Comparison of ENCODE assay signal across 25 cellular contexts in genomic region chr3:155392138-155392537, GRCh38.
A peak's percentile ranks its signal among the peaks of the same experiment; 100 is the strongest.
DNase-seq lines count a peak whose midpoint lies in the region; ATAC-seq and TF ChIP-seq lines count a peak whose summit lies in the region.
"Had no signal": no experiment of that assay in that cellular context is flagged by ENCODE, and none has a peak within 500 bp of the region (broad histone marks: within the 10 kb centered on the region; RNA-seq: fewer than 3 reads in every experiment).

No MANE protein-coding gene starts in this region.

- H3K27me3 ChIP-seq in GM23248 (replicated peaks; ENCODE audit: insufficient read depth) (no peaks in the 10 kb centered on the region), PC-3 (ENCODE audit: low read length) (no peaks in the 10 kb centered on the region), heart right ventricle (no peaks in the 10 kb centered on the region), parathyroid adenoma (ENCODE audit: control insufficient read depth, insufficient read depth, low read length) (no peaks in the 10 kb centered on the region)
- H3K27me3 ChIP-seq: dorsolateral prefrontal cortex, right lobe of liver, vagina had no signal

- H3F3A ChIP-seq in GM23248 (ENCODE audit: insufficient read depth) (peaks cover 26% of the 10 kb centered on the region; the same call in 1 of the 2 replicates), PC-3 (ENCODE audit: low read length, unreplicated experiment) (no peaks in the 10 kb centered on the region)

- H3K4me1 ChIP-seq in GM23248 (ENCODE audit: insufficient read depth) = peaks cover 26% of the 10 kb centered on the region
- peaks cover 24% of the 10 kb centered on the region for H3K4me1 ChIP-seq in PC-3 (ENCODE audit: insufficient read depth, low read length)
- peaks cover 0 to 33% (median 10%) of the 10 kb centered on the region in 9 donors for H3K4me1 ChIP-seq in heart right ventricle
- H3K4me1 ChIP-seq in parathyroid adenoma = peaks cover 2% of the 10 kb centered on the region
- H3K4me1 ChIP-seq: right lobe of liver had no signal

- WGBS in GM23248 (ENCODE audit: low coverage in 1 of 2, low lambda C conversion rate in 2 of 2, missing lambda C conversion rate in 2 of 2), 2 experiments = 75 to 86% methylated on average over 1 of the region's 1 CpG
- WGBS in heart right ventricle, 2 donors = 21 to 30% methylated on average over 1 of the region's 1 CpG

- H2AFZ ChIP-seq in GM23248 = no peak overlapping the region
- peak overlapping the region; percentile 16; the same call in 1 of the 2 replicates for H2AFZ ChIP-seq in PC-3 (ENCODE audit: low read length)
- peak overlapping the region; percentile 28 for H2AFZ ChIP-seq in parathyroid adenoma

- DNase-seq in GM23248 (peak; percentile 15), PC-3 (no peak), heart right ventricle (no peak), AG08396 (ENCODE audit: low spot score) (no peak), GDM1 (lab: John Stamatoyannopoulos, UW) (no peak), LoVo (ENCODE audit: low spot score) (no peak)
- DNase-seq: activated CD4-positive, alpha-beta T cell treated with anti-CD3 and anti-CD28 coated beads for 48 hours; activated CD8-positive, alpha-beta memory T cell treated with anti-CD3 and anti-CD28 coated beads for 24 hours; activated gamma-delta T cell; activated T-cell treated with anti-CD3 and anti-CD28 coated beads, Interleukin-2, amount 50 U/mL, for 1 hour; AML-193; CD8-positive, alpha-beta memory T cell; DMS 273 treated with DMSO at 0.1 percent for 48 hours; dorsolateral prefrontal cortex; H7; KBM-7; NCI-H1417 treated with DMSO at 0.1 percent for 48 hours; NCI-H2081 treated with DMSO at 0.1 percent for 48 hours; right lobe of liver; stimulated activated naive CD8-positive, alpha-beta T cell treated with anti-CD3 and anti-CD28 coated beads, Interleukin-15, amount 100 ng/mL, for 72 hours had no signal

- H3K9me2 ChIP-seq in GM23248 (ENCODE audit: insufficient read depth) (no peaks in the 10 kb centered on the region), PC-3 (replicated peaks; ENCODE audit: low read length) (no peaks in the 10 kb centered on the region)

- H3K36me3 ChIP-seq in GM23248 (ENCODE audit: low read depth) = no peaks in the 10 kb centered on the region
- no peaks in the 10 kb centered on the region for H3K36me3 ChIP-seq in PC-3 (ENCODE audit: low read depth, low read length)
- no peaks in the 10 kb centered on the region for H3K36me3 ChIP-seq in heart right ventricle
- H3K36me3 ChIP-seq in parathyroid adenoma (ENCODE audit: control insufficient read depth, insufficient read depth, low read length) = no peaks in the 10 kb centered on the region
- H3K36me3 ChIP-seq: right lobe of liver, vagina had no signal

- no peak for TF ChIP-seq CTCF in PC-3 (conservative IDR thresholded peaks at IDR 0.05; ENCODE audit: low read depth, low read length)
- no peak for TF ChIP-seq CTCF in heart right ventricle (IDR thresholded peaks at IDR 0.05)
- no peak for TF ChIP-seq CTCF in parathyroid adenoma (IDR thresholded peaks at IDR 0.05)

- peak overlapping the region; percentile 96 for H3K27ac ChIP-seq in GM23248
- peak overlapping the region; percentile 51 for H3K27ac ChIP-seq in PC-3 (ENCODE audit: low read length)
- H3K27ac ChIP-seq in heart right ventricle = peak overlapping the region in 8 of 10 donors; percentile 33 to 80 (median 55)
- H3K27ac ChIP-seq in parathyroid adenoma = no peak overlapping the region
- H3K27ac ChIP-seq: right lobe of liver, RWPE1, vagina, VCaP had no signal

- no peaks in the 10 kb centered on the region for H3K79me2 ChIP-seq in GM23248 (ENCODE audit: insufficient read depth)
- no peaks in the 10 kb centered on the region for H3K79me2 ChIP-seq in PC-3 (ENCODE audit: low read length)
- H3K79me2 ChIP-seq in parathyroid adenoma = no peaks in the 10 kb centered on the region

- H3K9ac ChIP-seq in GM23248 = peak overlapping the region; percentile 75
- no peak overlapping the region for H3K9ac ChIP-seq in PC-3 (ENCODE audit: low read length)
- H3K9ac ChIP-seq in parathyroid adenoma = no peak overlapping the region

- in situ Hi-C loops in GM23248 (cut with MboI) = no loop called here

- peak overlapping the region; percentile 47; the same call in 1 of the 2 replicates for H3K4me3 ChIP-seq in GM23248
- no peak overlapping the region for H3K4me3 ChIP-seq in PC-3 (ENCODE audit: low read length)
- no peak overlapping the region for H3K4me3 ChIP-seq in heart right ventricle
- no peak overlapping the region for H3K4me3 ChIP-seq in parathyroid adenoma (ENCODE audit: low read depth, low read length)
- H3K4me3 ChIP-seq: dorsolateral prefrontal cortex, right lobe of liver, vagina had no signal

- no peaks in the 10 kb centered on the region for H3K9me3 ChIP-seq in GM23248 (ENCODE audit: low read depth)
- no peaks in the 10 kb centered on the region for H3K9me3 ChIP-seq in PC-3 (ENCODE audit: low read length)
- peaks cover 0 to 9% (median 0%) of the 10 kb centered on the region in 11 donors for H3K9me3 ChIP-seq in heart right ventricle
- no peaks in the 10 kb centered on the region for H3K9me3 ChIP-seq in parathyroid adenoma (ENCODE audit: control insufficient read depth, low read length)
- H3K9me3 ChIP-seq: right lobe of liver, vagina had no signal

- CTCF ChIA-PET in PC-3 (lab: Charles Lee) = interaction anchor here (0.5 kb wide), 1 partner anchor 144 kb away, joined by 3 read pairs; no protein-coding TSS in a partner anchor

- BruUV-seq in PC-3 (replicated peaks; lab: Mats Ljungman, UMichigan) = no TSS peak

- peak overlapping the region; percentile 67 for H3K4me2 ChIP-seq in GM23248 (ENCODE audit: unreplicated experiment)
- peak overlapping the region; percentile 62 for H3K4me2 ChIP-seq in PC-3 (ENCODE audit: low read length)
- no peak overlapping the region for H3K4me2 ChIP-seq in parathyroid adenoma (ENCODE audit: low read length)

- ATAC-seq in PC-3 (no peak), heart right ventricle (peak in 4 of 8 donors; percentile 9 to 56 (median 38)), HG03460 (IDR thresholded peaks at IDR 0.05; ENCODE audit: unreplicated experiment) (no peak)
- ATAC-seq: right lobe of liver; stimulated activated naive CD8-positive, alpha-beta T cell treated with anti-CD3 and anti-CD28 coated beads, Interleukin-15, amount 100 ng/mL, for 72 hours had no signal

- intact Hi-C loops in PC-3 (cut with micrococcal nuclease) = no loop called here
- intact Hi-C loops in heart right ventricle (cut with DNase I) = no loop called here

- POLR2A ChIA-PET in PC-3 (lab: Charles Lee; ENCODE audit: unreplicated experiment) = no interaction called here

- H4K20me1 ChIP-seq in GM23248 (ENCODE audit: insufficient read depth) (no peaks in the 10 kb centered on the region), PC-3 (ENCODE audit: low read length) (no peaks in the 10 kb centered on the region)
